In genomic region chr4:1405249-1405635, GRCh38 we compare ENCODE assay signal across 1 cellular context.
TF ChIP-seq lines count a peak whose summit lies in the region.

No MANE protein-coding gene starts in this region.

TF ChIP-seq in WTC11, 78 proteins besides CTCF, POLR2A, EP300 and RAD21:
- no peak for TF ChIP-seq ZSCAN18 (CRISPR knock-in tag; IDR thresholded peaks at IDR 0.05)
- no peak for TF ChIP-seq MYBL2 (CRISPR knock-in tag; IDR thresholded peaks at IDR 0.05)
- TF ChIP-seq TEAD4 (CRISPR knock-in tag; IDR thresholded peaks at IDR 0.05), result no peak
- TF ChIP-seq ATF2 (CRISPR knock-in tag; IDR thresholded peaks at IDR 0.05; ENCODE audit: borderline replicate concordance, low read depth), result no peak
- no peak for TF ChIP-seq ERG (CRISPR knock-in tag; IDR thresholded peaks at IDR 0.05)
- no peak for TF ChIP-seq HMGA2 (CRISPR knock-in tag; IDR thresholded peaks at IDR 0.05)
- TF ChIP-seq OVOL2 (CRISPR knock-in tag; IDR thresholded peaks at IDR 0.05; ENCODE audit: borderline replicate concordance), result no peak
